Comparison of ENCODE assay signal across 19 cellular contexts in genomic region chrX:136867096-136867491, GRCh38. TPM values are rescaled to one million over a fixed set of nuclear protein-coding genes. Genes with fewer than 3 reads are reported as not detected.
DNase-seq lines count a peak whose midpoint lies in the region; ATAC-seq, FAIRE-seq and TF ChIP-seq lines count a peak whose summit lies in the region.
"Had no signal": no experiment of that assay in that cellular context is flagged by ENCODE, and none has a peak within 500 bp of the region (broad histone marks: within the 10 kb centered on the region; RNA-seq: fewer than 3 reads in every experiment).

No MANE protein-coding gene starts in this region.

- peak overlapping the region; percentile 50 for H3K27ac Mint-ChIP-seq in CD8-positive, alpha-beta T cell

- intact Hi-C loops in CD8-positive, alpha-beta T cell (cut with DNase I, micrococcal nuclease): no loop called here
- intact Hi-C loops in K562 (cut with micrococcal nuclease): loop anchor here (10.0 kb wide), 1 partner anchor 152 kb away; no protein-coding TSS in a partner anchor
- intact Hi-C loops in left cardiac atrium (cut with DNase I): no loop called here

- H3K9ac ChIP-seq in Karpas-422 (ENCODE audit: low read length) (no peak overlapping the region), K562 (ENCODE audit: insufficient read depth in 1 of 2, low read depth in 2 of 2, low read length in 2 of 2) (no peak overlapping the region)

- TF ChIP-seq POLR2A in K562 (conservative IDR thresholded peaks at IDR 0.05): no peak

- WGBS in K562 (ENCODE audit: insufficient coverage, low coverage, missing lambda C conversion rate): 46% methylated on average over 4 of the region's 4 CpGs

- H3K27me3 ChIP-seq in CD8-positive, alpha-beta T cell (ENCODE audit: insufficient read depth, low read length): no peaks in the 10 kb centered on the region
- H3K27me3 ChIP-seq in Karpas-422 (ENCODE audit: low read length) (no peaks in the 10 kb centered on the region), K562 (ENCODE audit: control insufficient read depth in 2 of 2, insufficient read depth in 2 of 2, low read length in 2 of 2) (no peaks in the 10 kb centered on the region)

- H4K20me1 ChIP-seq in Karpas-422 (ENCODE audit: insufficient read depth, low read depth, low read length) (no peaks in the 10 kb centered on the region), K562 (replicated peaks; ENCODE audit: control insufficient read depth, insufficient read depth, low read length) (peaks cover 9% of the 10 kb centered on the region)

- H3K27ac ChIP-seq in CD8-positive, alpha-beta T cell (ENCODE audit: low read depth, low read length): no peak overlapping the region
- H3K27ac ChIP-seq in Karpas-422 (ENCODE audit: low read length): no peak overlapping the region
- peak overlapping the region; percentile 33; the same call in 1 of the 3 replicates for H3K27ac ChIP-seq in K562 (ENCODE audit: extremely low read depth, low read depth, low read length)
- H3K27ac ChIP-seq: lower lobe of right lung had no signal

- BruUV-seq in K562 (replicated peaks; lab: Mats Ljungman, UMichigan): no TSS peak

- H3K36me3 Mint-ChIP-seq in CD8-positive, alpha-beta T cell: peaks cover 69% of the 10 kb centered on the region

- no peak for DNase-seq in CD8-positive, alpha-beta T cell
- DNase-seq in Karpas-422 (peak; percentile 40), K562 (ENCODE audit: extremely low read depth in 1 of 4, low spot score in 3 of 4) (no peak), left cardiac atrium (no peak), retina (no peak), activated gamma-delta T cell (lab: John Stamatoyannopoulos, UW) (no peak)
- DNase-seq: activated CD8-positive, alpha-beta memory T cell treated with anti-CD3 and anti-CD28 coated beads for 24 hours; activated gamma-delta T cell treated with Interleukin-2 at 50 U/mL for 16 hours; Calu3; H7; lower lobe of right lung; MM.1S; NCI-H1694; NCI-H446 treated with DMSO at 0.1 percent for 48 hours; stimulated activated CD4-positive, alpha-beta T cell treated with anti-CD3 and anti-CD28 coated beads, Interleukin-1b, Interleukin-23, amount 100 ng/mL, for 48 hours; substantia nigra had no signal

- H3K4me1 Mint-ChIP-seq in CD8-positive, alpha-beta T cell (ENCODE audit: low read depth): peaks cover 39% of the 10 kb centered on the region

- no peak for TF ChIP-seq EP300 in K562 (IDR thresholded peaks at IDR 0.05; ENCODE audit: low read length)

- H3K4me2 ChIP-seq in Karpas-422 (ENCODE audit: low read depth, low read length, poor library complexity, severe bottlenecking): no peak overlapping the region
- no peak overlapping the region for H3K4me2 ChIP-seq in K562 (ENCODE audit: insufficient read depth, low read length)

- no peak for TF ChIP-seq CTCF in CD8-positive, alpha-beta T cell (IDR thresholded peaks at IDR 0.05)
- no peak for TF ChIP-seq CTCF in K562 (IDR thresholded peaks at IDR 0.05 in 2 of 3, conservative IDR thresholded peaks at IDR 0.05 in 1 of 3; ENCODE audit: insufficient read depth in 2 of 3, low read depth in 1 of 3, low read length in 3 of 3)

- H3K27me3 Mint-ChIP-seq in CD8-positive, alpha-beta T cell (ENCODE audit: low read depth): no peaks in the 10 kb centered on the region

- ATAC-seq in CD8-positive, alpha-beta T cell: no peak
- ATAC-seq in K562 (peak; percentile 5), left cardiac atrium (peak; percentile 49 to 53), HG03342 (IDR thresholded peaks at IDR 0.05; ENCODE audit: unreplicated experiment) (no peak)

- H3K9me2 ChIP-seq in Karpas-422 (replicated peaks; ENCODE audit: insufficient read depth, low read length): no peaks in the 10 kb centered on the region

- CTCF ChIA-PET in CD8-positive, alpha-beta T cell (lab: Charles Lee): no interaction called here
- CTCF ChIA-PET in K562 (lab: Yijun Ruan, JAX; ENCODE audit: low intra/inter-chr PET ratio): no interaction called here

- no peaks in the 10 kb centered on the region for H3K9me3 Mint-ChIP-seq in CD8-positive, alpha-beta T cell

- FAIRE-seq in K562 (lab: Jason Lieb, UNC): no peak
- FAIRE-seq: endometrium had no signal

- no peak overlapping the region for H3K4me3 ChIP-seq in CD8-positive, alpha-beta T cell (ENCODE audit: low read depth, low read length)
- no peak overlapping the region for H3K4me3 ChIP-seq in Karpas-422 (ENCODE audit: low read length)
- no peak overlapping the region for H3K4me3 ChIP-seq in K562
- H3K4me3 ChIP-seq: coronary artery, lower lobe of right lung had no signal

- H3K4me1 ChIP-seq in CD8-positive, alpha-beta T cell (ENCODE audit: insufficient read depth, low read length): no peaks in the 10 kb centered on the region
- no peaks in the 10 kb centered on the region for H3K4me1 ChIP-seq in Karpas-422 (ENCODE audit: low read length)
- no peaks in the 10 kb centered on the region; a peak in 1 of 5 replicates for H3K4me1 ChIP-seq in K562 (replicated peaks in 1 of 2; ENCODE audit: control insufficient read depth in 2 of 2, insufficient read depth in 2 of 2, low read length in 2 of 2)
- H3K4me1 ChIP-seq: lower lobe of right lung had no signal

- POLR2A ChIA-PET in CD8-positive, alpha-beta T cell (lab: Charles Lee): interaction anchor here (0.5 to 2.1 kb wide), 4 partner anchors 13 to 258 kb away, joined by 3 to 8 read pairs (median 3); partner anchors contain the start of gene RBMX
- POLR2A ChIA-PET in K562 (lab: Yijun Ruan, JAX): interaction anchor here (0.6 to 4.9 kb wide), 6 partner anchors 9 to 51 kb away, joined by 3 to 24 read pairs (median 4); partner anchors contain the start of gene RBMX

- H2AFZ ChIP-seq in Karpas-422 (ENCODE audit: low read length) (no peak overlapping the region), K562 (ENCODE audit: low read depth, low read length) (no peak overlapping the region)

- H3K79me2 ChIP-seq in Karpas-422 (ENCODE audit: low read length) (no peaks in the 10 kb centered on the region), K562 (ENCODE audit: control insufficient read depth, insufficient read depth, low read length) (peaks cover 32% of the 10 kb centered on the region)

- no peaks in the 10 kb centered on the region for H3K9me3 ChIP-seq in CD8-positive, alpha-beta T cell (ENCODE audit: low read length)
- H3K9me3 ChIP-seq in Karpas-422 (ENCODE audit: low read length) (no peaks in the 10 kb centered on the region), K562 (replicated peaks; ENCODE audit: control insufficient read depth, insufficient read depth, low read depth, low read length) (no peaks in the 10 kb centered on the region)
- H3K9me3 ChIP-seq: lower lobe of right lung had no signal

- H3K4me3 Mint-ChIP-seq in CD8-positive, alpha-beta T cell: no peak overlapping the region

- TF ChIP-seq RAD21 in K562 (CRISPR knock-in tag; conservative IDR thresholded peaks at IDR 0.05 in 1 of 2, IDR thresholded peaks at IDR 0.05 in 1 of 2): no peak

- peaks cover 4% of the 10 kb centered on the region for H3K36me3 ChIP-seq in CD8-positive, alpha-beta T cell (ENCODE audit: insufficient read depth, low read length)
- H3K36me3 ChIP-seq in Karpas-422 (ENCODE audit: insufficient read depth, low read length) (peaks cover 23% of the 10 kb centered on the region), K562 (ENCODE audit: control insufficient read depth, insufficient read depth, low read length) (peaks cover 82% of the 10 kb centered on the region)

- in situ Hi-C loops in K562 (cut with MboI): no loop called here

- H3K9me1 ChIP-seq in K562 (ENCODE audit: control insufficient read depth, insufficient read depth, low read length): no peaks in the 10 kb centered on the region

TF ChIP-seq in K562, 482 proteins besides CTCF, POLR2A, EP300 and RAD21 (continues in another document):
- TF ChIP-seq ESRRA (IDR thresholded peaks at IDR 0.05; ENCODE audit: borderline replicate concordance, low read depth) (no peak), PHF8 (IDR thresholded peaks at IDR 0.05; ENCODE audit: borderline replicate concordance, low read length) (no peak), SAFB2 (IDR thresholded peaks at IDR 0.05; ENCODE audit: borderline replicate concordance, low read depth, low read length, severe bottlenecking) (no peak), CREB3L1 (IDR thresholded peaks at IDR 0.05; ENCODE audit: borderline replicate concordance, low read depth) (no peak), CEBPG (CRISPR knock-in tag; IDR thresholded peaks at IDR 0.05) (no peak), CEBPG (tag; conservative IDR thresholded peaks at IDR 0.05 in 1 of 2, IDR thresholded peaks at IDR 0.05 in 1 of 2) (0 out of 4 replicates have a peak, but pooled peaks of 1 of the 2 experiments have one; percentile 6)

RNA-seq across cellular contexts. Expression of gene RBMX, which starts 13.4 kb away (rescaled TPM):
- total RNA-seq in CD8-positive, alpha-beta T cell: 100 to 1,000 TPM; 306 to 307 TPM
- 186 and 263 TPM in 2 replicates for total RNA-seq in Karpas-422 (2014; rRNA removed; shearing (Covaris generic); ENCODE audit: low replicate concordance)
- total RNA-seq in K562 (2011; cell fraction: chromatin; rRNA removed; ENCODE audit: low replicate concordance): 379 and 688 TPM in 2 replicates
- 193 and 197 TPM in 2 replicates for total RNA-seq in K562 (2011; cell fraction: nucleolus; rRNA removed)
- total RNA-seq in K562 (2011; cell fraction: nucleoplasm; rRNA removed): 341 and 464 TPM in 2 replicates
- total RNA-seq in K562 (2014; rRNA removed) (475 and 540 TPM in 2 replicates), K562 (2014; rRNA removed; fragmentation: Illumina TruSeq; extraction: Trizol) (671 and 744 TPM in 2 replicates), K562 (2015; rRNA removed; fragmentation: Illumina TruSeq; extraction: Trizol) (587 and 622 TPM in 2 replicates), K562 (2021) (421 and 459 TPM in 2 replicates), left cardiac atrium (100 to 1,000 TPM in 1 of 2 donors, 10 to 100 TPM in 1; 71.7 to 104 TPM)
- polyA plus RNA-seq in K562 (2011; rRNA removed) (461 and 523 TPM in 2 replicates), K562 (2014; fragmentation: Illumina TruSeq; extraction: Trizol) (534 and 616 TPM in 2 replicates), K562 (2014; fragmentation: Nextera tagmentation; extraction: Ambion mirVana) (100 to 1,000 TPM; 468 to 638 TPM), K562 (2014; rRNA removed) (352 and 405 TPM in 2 replicates)
- 199 and 265 TPM in 2 replicates for polyA plus RNA-seq in K562 (2011; cell fraction: cytosol; rRNA removed)
- polyA plus RNA-seq in K562 (2011; cell fraction: nucleus; rRNA removed): 464 and 535 TPM in 2 replicates
- polyA plus RNA-seq in K562 (2012): 368 and 402 TPM in 2 replicates
- 441 and 529 TPM in 2 replicates for polyA minus RNA-seq in K562 (2011; rRNA and poly(A)+ RNA removed)
- polyA minus RNA-seq in K562 (2011; cell fraction: cytosol; rRNA and poly(A)+ RNA removed): 333 and 352 TPM in 2 replicates
- polyA minus RNA-seq in K562 (2011; cell fraction: nucleus; rRNA and poly(A)+ RNA removed): 173 and 327 TPM in 2 replicates

Comparison
In these comparisons a context has a peak if more than half of its experiments do, and no peak if none do; other contexts are left out.
1. ATAC-seq: peak in K562 (single experiment) and left cardiac atrium (2 of 2); none in CD8-positive, alpha-beta T cell (single experiment) and HG03342 (single experiment).